In the genomic region with DNA sequence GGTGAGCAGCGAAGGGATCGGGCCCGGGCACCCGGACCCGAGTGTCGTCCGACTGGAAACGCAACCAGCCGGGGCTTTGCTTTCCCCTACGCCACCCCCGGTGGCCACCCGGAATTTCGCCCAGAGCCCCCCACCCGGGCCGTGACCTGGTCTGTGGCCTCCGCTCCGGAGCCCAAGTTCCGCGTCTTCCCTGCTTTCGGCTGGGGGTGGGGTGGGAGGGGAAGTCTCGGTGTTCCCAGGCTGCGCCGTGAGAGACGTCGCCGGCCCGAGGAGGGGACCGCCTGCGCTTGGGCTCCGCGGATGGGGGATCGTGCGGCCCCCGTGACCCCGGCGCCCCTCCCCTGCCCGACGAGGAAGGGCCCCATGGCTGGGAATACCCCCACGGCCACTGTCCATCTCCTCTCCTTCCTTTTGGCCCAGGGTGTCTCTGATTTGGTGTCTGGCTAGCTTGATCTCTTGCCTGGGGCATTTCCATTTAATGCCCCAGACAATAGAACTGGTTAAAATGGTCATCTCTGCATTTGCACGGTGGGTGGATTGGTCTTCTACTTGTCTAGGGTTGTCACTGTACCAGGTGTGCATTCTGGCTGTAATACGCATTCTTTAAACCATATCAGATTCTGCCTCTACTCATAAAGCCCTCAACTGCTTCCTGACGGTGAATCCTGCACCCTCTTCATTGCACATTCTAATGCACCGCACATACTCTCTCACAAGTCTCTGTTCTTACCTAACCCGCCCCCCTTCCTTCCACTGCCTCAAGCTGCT, we compare ENCODE assay signal across 8 cellular contexts. TPM values are rescaled to one million over a fixed set of nuclear protein-coding genes. Genes with fewer than 3 reads are reported as not detected.
DNase-seq lines count a peak whose midpoint lies in the region; ATAC-seq and TF ChIP-seq lines count a peak whose summit lies in the region.

No MANE protein-coding gene starts in this region.

- no peaks in the 10 kb centered on the region for H3K9me3 Mint-ChIP-seq in activated CD8-positive, alpha-beta T cell treated with anti-CD3 and anti-CD28 coated beads for 36 hours
- no peaks in the 10 kb centered on the region for H3K9me3 Mint-ChIP-seq in naive B cell

- H3K4me3 Mint-ChIP-seq in activated CD8-positive, alpha-beta T cell treated with anti-CD3 and anti-CD28 coated beads for 36 hours, result peak overlapping the region; percentile 92
- peak overlapping the region; percentile 88 to 97 (median 95) for H3K4me3 Mint-ChIP-seq in naive B cell

- H3K4me1 Mint-ChIP-seq in activated CD8-positive, alpha-beta T cell treated with anti-CD3 and anti-CD28 coated beads for 36 hours (ENCODE audit: low read depth), result peaks cover 28% of the 10 kb centered on the region
- peaks cover 20 to 28% (median 20%) of the 10 kb centered on the region in 3 donors for H3K4me1 Mint-ChIP-seq in naive B cell

- no peak for DNase-seq in AG04450 (ENCODE audit: low read depth, low spot score)
- peak; percentile 4 for DNase-seq in MG63
- DNase-seq in activated CD8-positive, alpha-beta T cell treated with anti-CD3 and anti-CD28 coated beads for 36 hours, result peak; percentile 50
- DNase-seq in fibroblast of villous mesenchyme (ENCODE audit: low read depth), result peak; percentile 63
- peak; percentile 38 for DNase-seq in naive B cell
- no peak for DNase-seq in activated gamma-delta T cell (lab: John Stamatoyannopoulos, UW)

- no peaks in the 10 kb centered on the region for H3K27me3 Mint-ChIP-seq in activated CD8-positive, alpha-beta T cell treated with anti-CD3 and anti-CD28 coated beads for 36 hours
- H3K27me3 Mint-ChIP-seq in naive B cell, result no peaks in the 10 kb centered on the region

- H3K27ac Mint-ChIP-seq in activated CD8-positive, alpha-beta T cell treated with anti-CD3 and anti-CD28 coated beads for 36 hours, result peak overlapping the region; percentile 93
- peak overlapping the region; percentile 98 to 99 (median 98) for H3K27ac Mint-ChIP-seq in naive B cell

- H3K27ac ChIP-seq in AG04450 (ENCODE audit: low read depth, low read length), result peak overlapping the region; percentile 85

- CTCF ChIA-PET in AG04450 (lab: Charles Lee), result interaction anchor here (0.6 to 3.1 kb wide), 7 partner anchors 9 to 174 kb away, joined by 3 to 30 read pairs (median 8); partner anchors contain the start of gene PPP2R1B
- CTCF ChIA-PET in activated CD8-positive, alpha-beta T cell treated with anti-CD3 and anti-CD28 coated beads for 36 hours (lab: Charles Lee), result interaction anchor here (1.2 to 3.1 kb wide), 10 partner anchors 10 to 237 kb away, joined by 3 to 31 read pairs (median 8); partner anchors contain the start of gene PPP2R1B

- POLR2A ChIA-PET in AG04450 (lab: Yijun Ruan, JAX), result interaction anchor here (0.9 to 1.3 kb wide), 2 partner anchors 130 to 163 kb away, joined by 3 read pairs; partner anchors contain the start of gene PPP2R1B
- POLR2A ChIA-PET in activated CD8-positive, alpha-beta T cell treated with anti-CD3 and anti-CD28 coated beads for 36 hours (lab: Charles Lee), result interaction anchor here (0.7 to 1.5 kb wide), 4 partner anchors 10 to 225 kb away, joined by 3 to 5 read pairs (median 3); partner anchors contain the start of gene PPP2R1B

- H3K36me3 ChIP-seq in MG63, result no peaks in the 10 kb centered on the region

- H3K27me3 ChIP-seq in AG04450 (ENCODE audit: control insufficient read depth, insufficient read depth, low read length), result no peaks in the 10 kb centered on the region
- no peaks in the 10 kb centered on the region for H3K27me3 ChIP-seq in MG63

- peaks cover 6% of the 10 kb centered on the region for H3K36me3 Mint-ChIP-seq in activated CD8-positive, alpha-beta T cell treated with anti-CD3 and anti-CD28 coated beads for 36 hours (ENCODE audit: low read depth)
- no peaks in the 10 kb centered on the region for H3K36me3 Mint-ChIP-seq in naive B cell

- TF ChIP-seq CTCF in AG04450 (IDR thresholded peaks at IDR 0.05; ENCODE audit: low read depth, low read length), result no peak
- no peak for TF ChIP-seq CTCF in GM12875 (IDR thresholded peaks at IDR 0.05; ENCODE audit: borderline replicate concordance, insufficient read depth, low read depth, low read length)
- no peak for TF ChIP-seq CTCF in activated CD8-positive, alpha-beta T cell treated with anti-CD3 and anti-CD28 coated beads for 36 hours (IDR thresholded peaks at IDR 0.05)
- no peak for TF ChIP-seq CTCF in fibroblast of villous mesenchyme (IDR thresholded peaks at IDR 0.05; ENCODE audit: insufficient read depth, low read depth, low read length)

- H3K4me3 ChIP-seq in AG04450 (ENCODE audit: low read depth, low read length) (peak overlapping the region; percentile 81), GM12875 (ENCODE audit: low read depth, low read length) (peak overlapping the region; percentile 95), MG63 (peak overlapping the region; percentile 81), fibroblast of villous mesenchyme (ENCODE audit: low read depth, low read length) (peak overlapping the region; percentile 92)

- H3K9me3 ChIP-seq in AG04450 (ENCODE audit: control insufficient read depth, insufficient read depth, low read length) (no peaks in the 10 kb centered on the region; the same call in 1 of the 2 replicates), MG63 (no peaks in the 10 kb centered on the region)

- no peak for ATAC-seq in activated CD8-positive, alpha-beta T cell treated with anti-CD3 and anti-CD28 coated beads for 36 hours
- ATAC-seq in naive B cell (ENCODE audit: low read depth in 2 of 2) (peak; percentile 2), GM21528 (IDR thresholded peaks at IDR 0.05; ENCODE audit: low FRiP score, unreplicated experiment) (no peak)

- intact Hi-C loops in activated CD8-positive, alpha-beta T cell treated with anti-CD3 and anti-CD28 coated beads for 36 hours (cut with micrococcal nuclease), result no loop called here

RNA-seq across cellular contexts. Expression of gene SIK2, which starts 0.8 kb away (rescaled TPM):
- polyA plus RNA-seq in AG04450 (2011; rRNA removed), result 23.3 and 23.4 TPM in 2 replicates
- polyA minus RNA-seq in AG04450 (2011; rRNA and poly(A)+ RNA removed), result 33.5 and 38.3 TPM in 2 replicates
- 4.6 and 10.3 TPM in 2 replicates for total RNA-seq in MG63 (2014; rRNA removed; shearing (Covaris generic); ENCODE audit: low replicate concordance)
- total RNA-seq in activated CD8-positive, alpha-beta T cell treated with anti-CD3 and anti-CD28 coated beads for 36 hours, result 1 to 10 TPM; 7.4 to 8.0 TPM
- 8.1 and 16.0 TPM in 2 replicates for total RNA-seq in fibroblast of villous mesenchyme
- 1 to 10 TPM in 1 of 6 donors, under 1 TPM in 5; 0.09 to 1.0 (median 0.31) TPM for polyA plus RNA-seq in naive B cell (ENCODE audit: low read depth in 6 of 6)

Comparison
In these comparisons a context has a peak if more than half of its experiments do, and no peak if none do; other contexts are left out.
1. DNase-seq: peak in MG63 (single experiment), activated CD8-positive, alpha-beta T cell treated with anti-CD3 and anti-CD28 coated beads for 36 hours (single experiment), fibroblast of villous mesenchyme (single experiment) and naive B cell (single experiment); none in AG04450 (single experiment) and activated gamma-delta T cell (single experiment).
2. ATAC-seq: peak in naive B cell (2 of 2); none in activated CD8-positive, alpha-beta T cell treated with anti-CD3 and anti-CD28 coated beads for 36 hours (single experiment) and GM21528 (single experiment).
3. Peak in every context shown above with its lines, with median percentiles within 50 percentile points of each other: H3K4me3 ChIP-seq.